Comparison of ENCODE assay signal across 19 cellular contexts in genomic region chr1:205502111-205502810, GRCh38. TPM values are rescaled to one million over a fixed set of nuclear protein-coding genes. Genes with fewer than 3 reads are reported as not detected.
"Had no signal": no experiment of that assay in that cellular context is flagged by ENCODE, and none has a peak within 500 bp of the region (broad histone marks: within the 10 kb centered on the region; RNA-seq: fewer than 3 reads in every experiment).

No MANE protein-coding gene starts in this region.

- DNase-seq: colonic mucosa; dermis blood vessel endothelial cell; effector CD4-positive, alpha-beta T cell; foreskin melanocyte; head of caudate nucleus; hippocampal formation; left colon; left ventricle myocardium superior; naive thymus-derived CD4-positive, alpha-beta T cell; sigmoid colon; stimulated activated naive CD4-positive, alpha-beta T cell; tibial artery; upper lobe of left lung; uterus had no signal

- H3K27ac ChIP-seq: colonic mucosa, sigmoid colon, skin epidermis, tibial artery, upper lobe of left lung, uterus had no signal

- H3K9me3 ChIP-seq: colonic mucosa, sigmoid colon, tibial artery, upper lobe of left lung, uterus had no signal

- H3K27me3 ChIP-seq: colonic mucosa, sigmoid colon, tibial artery, upper lobe of left lung, uterus had no signal

- H3K4me3 ChIP-seq: colonic mucosa, lung, sigmoid colon, skin epidermis, tibial artery, upper lobe of left lung, uterus had no signal

- H3K36me3 ChIP-seq: colonic mucosa, sigmoid colon, tibial artery, upper lobe of left lung, uterus had no signal

- ATAC-seq: left colon; left ventricle myocardium superior; naive thymus-derived CD4-positive, alpha-beta T cell had no signal

RNA-seq across cellular contexts. Expression of gene CDK18, which starts 2.2 kb away (rescaled TPM):
- total RNA-seq: pulmonary artery endothelial cell had no signal

RNA-seq across cellular contexts. Expression of gene BLACAT1, which starts 46.4 kb away (rescaled TPM):
- total RNA-seq: dermis blood vessel endothelial cell, left ventricle myocardium superior, mesenteric fat pad, mononuclear cell, pulmonary artery endothelial cell had no signal
